8 cellular contexts compared by ENCODE assay signal in genomic region chr14:55272415-55272786, GRCh38. TPM values are rescaled to one million over a fixed set of nuclear protein-coding genes. Genes with fewer than 3 reads are reported as not detected.
DNase-seq lines count a peak whose midpoint lies in the region; ATAC-seq and TF ChIP-seq lines count a peak whose summit lies in the region.

No MANE protein-coding gene starts in this region.

- no peaks in the 10 kb centered on the region for H3K9me3 Mint-ChIP-seq in naive B cell

- no peak for TF ChIP-seq CTCF in AG04449 (IDR thresholded peaks at IDR 0.05; ENCODE audit: insufficient read depth, low read length, missing control alignments)
- TF ChIP-seq CTCF in coronary artery (IDR thresholded peaks at IDR 0.05): no peak

- H3K36me3 Mint-ChIP-seq in naive B cell: no peaks in the 10 kb centered on the region

- H3K27ac Mint-ChIP-seq in naive B cell: peak overlapping the region; percentile 94 to 99 (median 96)

- CTCF ChIA-PET in AG04449 (lab: Yijun Ruan, JAX): interaction anchor here (1.3 to 7.6 kb wide), 7 partner anchors 11 to 157 kb away, joined by 3 to 120 read pairs (median 48); no protein-coding TSS in a partner anchor

- DNase-seq in AG04449 (ENCODE audit: low read depth, low spot score) (no peak), coronary artery (ENCODE audit: low spot score) (no peak), naive B cell (no peak), NCI-H2107 (lab: John Stamatoyannopoulos, UW) (no peak), hippocampal formation (lab: John Stamatoyannopoulos, UW) (no peak), A172 (ENCODE audit: low spot score) (no peak)

- H3K27ac ChIP-seq in KOPT-K1 (ENCODE audit: low read depth, low read length, poor library complexity, severe bottlenecking): peak overlapping the region; percentile 72
- peak overlapping the region; percentile 91 to 95 for H3K27ac ChIP-seq in coronary artery

- H3K4me3 ChIP-seq in AG04449 (ENCODE audit: low read depth, low read length): peak overlapping the region; percentile 95
- H3K4me3 ChIP-seq in coronary artery: peak overlapping the region; percentile 88

- H3K36me3 ChIP-seq in KOPT-K1 (ENCODE audit: insufficient read depth, low read length): no peaks in the 10 kb centered on the region

- peak overlapping the region; percentile 84 to 96 (median 92) for H3K4me3 Mint-ChIP-seq in naive B cell

- POLR2A ChIA-PET in AG04449 (lab: Yijun Ruan, JAX): interaction anchor here (1.3 kb wide), 1 partner anchor 82 kb away, joined by 3 read pairs; no protein-coding TSS in a partner anchor

- ATAC-seq in naive B cell (ENCODE audit: low read depth in 2 of 2) (no peak), HG03457 (IDR thresholded peaks at IDR 0.05; ENCODE audit: unreplicated experiment) (no peak)

- H3K4me1 Mint-ChIP-seq in naive B cell: peaks cover 32 to 47% (median 38%) of the 10 kb centered on the region in 3 donors

- no peaks in the 10 kb centered on the region for H3K9me3 ChIP-seq in KOPT-K1 (ENCODE audit: insufficient read depth, low read length, poor library complexity, severe bottlenecking)

- H3K27me3 Mint-ChIP-seq in naive B cell: no peaks in the 10 kb centered on the region

RNA-seq across cellular contexts. Expression of gene FBXO34, which starts 1.2 kb away (rescaled TPM):
- 10 to 100 TPM; 22.9 to 35.2 (median 26.9) TPM for polyA plus RNA-seq in naive B cell (ENCODE audit: low read depth in 6 of 6)
- total RNA-seq in A172 (2014; rRNA removed; shearing (Covaris generic)): 13.5 and 16.7 TPM in 2 replicates
